ENCODE assay signal across 8 cellular contexts in the genomic region with DNA sequence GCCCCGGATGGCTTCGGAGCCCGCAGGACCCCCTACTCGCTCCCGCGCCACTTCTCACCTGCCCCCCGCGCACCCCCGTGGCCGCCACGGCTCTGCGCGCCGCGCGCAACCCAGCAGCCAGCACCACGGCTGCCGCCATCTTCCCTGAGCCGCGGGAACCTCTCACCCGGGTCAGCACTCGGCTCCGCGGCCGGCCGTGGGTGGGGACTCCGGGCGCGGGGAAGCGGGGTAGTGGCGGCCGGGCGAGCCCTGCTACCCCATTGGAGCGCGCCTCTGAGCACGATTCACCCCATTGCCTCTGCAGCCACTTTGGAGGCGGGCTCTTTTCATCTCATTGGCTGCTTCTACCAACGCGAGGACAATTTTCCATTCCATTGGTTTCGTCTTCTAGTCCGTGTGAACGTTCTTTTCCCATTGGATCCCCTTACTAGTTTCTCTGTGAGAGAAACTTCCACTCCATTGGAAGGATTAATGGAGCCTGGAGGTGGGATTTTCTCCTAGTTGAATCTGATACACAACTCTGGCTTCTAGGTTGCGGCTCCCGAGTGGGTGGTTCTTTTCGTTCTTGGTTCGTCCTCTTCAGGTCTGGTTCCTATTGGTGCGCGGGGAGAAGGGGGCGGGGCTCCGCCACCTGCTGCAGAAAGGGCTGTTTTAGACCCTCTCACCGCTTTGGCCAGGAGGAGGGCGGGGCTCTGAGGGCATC. TPM values are rescaled to one million over a fixed set of nuclear protein-coding genes. Genes with fewer than 3 reads are reported as not detected.
DNase-seq lines count a peak whose midpoint lies in the region; ATAC-seq and TF ChIP-seq lines count a peak whose summit lies in the region.

A gene (minus strand): TSS at position 202 of the 703 bp plus-strand sequence. CDS start 63 bp downstream, at position 139.

- H3K4me3 Mint-ChIP-seq in activated CD4-positive, alpha-beta T cell treated with anti-CD3 and anti-CD28 coated beads for 36 hours: peak within 1 kb of the TSS; percentile 93

- peak; percentile 98 for DNase-seq in Ammon's horn (ENCODE audit: low spot score)
- DNase-seq in GM19238 (ENCODE audit: insufficient read length, low spot score): peak; percentile 98
- DNase-seq in NCI-H524 (lab: John Stamatoyannopoulos, UW): peak; percentile 98 to 99
- peak; percentile 99 for DNase-seq in activated CD4-positive, alpha-beta T cell treated with anti-CD3 and anti-CD28 coated beads for 36 hours
- DNase-seq in choroid plexus epithelial cell (ENCODE audit: low read depth): peak; percentile 99
- peak; percentile 91 for DNase-seq in kidney epithelial cell (ENCODE audit: low read depth)
- peak; percentile 95 to 98 for DNase-seq in stimulated activated CD4-positive, alpha-beta T cell treated with anti-CD3 and anti-CD28 coated beads, Interleukin-15, amount 100 ng/mL, for 48 hours (ENCODE audit: low read depth in 2 of 2)

- H3K27me3 ChIP-seq in kidney epithelial cell (ENCODE audit: control insufficient read depth, insufficient read depth, low read length): no peaks in the 10 kb centered on the region

- H3K27me3 Mint-ChIP-seq in activated CD4-positive, alpha-beta T cell treated with anti-CD3 and anti-CD28 coated beads for 36 hours: no peaks in the 10 kb centered on the region

- CTCF ChIA-PET in activated CD4-positive, alpha-beta T cell treated with anti-CD3 and anti-CD28 coated beads for 36 hours (lab: Charles Lee): interaction anchor here (0.6 to 3.2 kb wide), 10 partner anchors 8 to 1422 kb away, joined by 3 to 16 read pairs (median 4); a partner anchor contains a TSS

- peaks cover 10% of the 10 kb centered on the region for H3K36me3 Mint-ChIP-seq in activated CD4-positive, alpha-beta T cell treated with anti-CD3 and anti-CD28 coated beads for 36 hours (ENCODE audit: low read depth)

- H3K27ac Mint-ChIP-seq in activated CD4-positive, alpha-beta T cell treated with anti-CD3 and anti-CD28 coated beads for 36 hours: peak within 1 kb of the TSS; percentile 98

- H3K4me3 ChIP-seq in choroid plexus epithelial cell (ENCODE audit: low read depth, low read length): peak within 1 kb of the TSS; percentile 87
- H3K4me3 ChIP-seq in kidney epithelial cell (ENCODE audit: low read depth, low read length): peak within 1 kb of the TSS; percentile 95

- no peak for TF ChIP-seq CTCF in choroid plexus epithelial cell (conservative IDR thresholded peaks at IDR 0.05; ENCODE audit: low read depth, low read length)
- no peak for TF ChIP-seq CTCF in kidney epithelial cell (IDR thresholded peaks at IDR 0.05; ENCODE audit: insufficient read depth, low read length, poor library complexity, severe bottlenecking)

- intact Hi-C loops in activated CD4-positive, alpha-beta T cell treated with anti-CD3 and anti-CD28 coated beads for 36 hours (cut with DNase I, micrococcal nuclease): loop anchor here (1.0 to 10.0 kb wide), 23 partner anchors 11 to 1650 kb away; a partner anchor contains a TSS

- POLR2A ChIA-PET in activated CD4-positive, alpha-beta T cell treated with anti-CD3 and anti-CD28 coated beads for 36 hours (lab: Charles Lee): interaction anchor here (0.6 to 1.4 kb wide), 2 partner anchors 16 to 742 kb away, joined by 3 read pairs; a partner anchor contains a TSS

- H3K9me3 Mint-ChIP-seq in activated CD4-positive, alpha-beta T cell treated with anti-CD3 and anti-CD28 coated beads for 36 hours (ENCODE audit: low read depth): peaks cover 2% of the 10 kb centered on the region

- no peaks in the 10 kb centered on the region for H3K36me3 ChIP-seq in kidney epithelial cell (ENCODE audit: control insufficient read depth, insufficient read depth, low read length)

- ATAC-seq in HG03442 (IDR thresholded peaks at IDR 0.05; ENCODE audit: unreplicated experiment): peak; percentile 64
- peak; percentile 85 for ATAC-seq in activated CD4-positive, alpha-beta T cell treated with anti-CD3 and anti-CD28 coated beads for 36 hours

- peaks cover 33% of the 10 kb centered on the region for H3K4me1 Mint-ChIP-seq in activated CD4-positive, alpha-beta T cell treated with anti-CD3 and anti-CD28 coated beads for 36 hours

RNA-seq across cellular contexts. Expression of the gene that starts here (rescaled TPM):
- 10 to 100 TPM; 47.4 to 61.1 TPM for total RNA-seq in activated CD4-positive, alpha-beta T cell treated with anti-CD3 and anti-CD28 coated beads for 36 hours
- 46.1 and 54.9 TPM in 2 replicates for total RNA-seq in kidney epithelial cell

Comparison
In these comparisons a context has a peak if more than half of its experiments do, and no peak if none do; other contexts are left out.
1. Peak in every context shown above with its lines: DNase-seq, ATAC-seq and H3K4me3 ChIP-seq.